Comparison of ENCODE assay signal across 7 cellular contexts in genomic region chr19:58059003-58059671, GRCh38. TPM values are rescaled to one million over a fixed set of nuclear protein-coding genes. Genes with fewer than 3 reads are reported as not detected.
A peak's percentile ranks its signal among the peaks of the same experiment; 100 is the strongest.
DNase-seq lines count a peak whose midpoint lies in the region; ATAC-seq and TF ChIP-seq lines count a peak whose summit lies in the region.

ZNF135 (plus strand) TSS chr19:58059282; CDS start chr19:58060003, 721 bp downstream.

- intact Hi-C loops in dorsolateral prefrontal cortex (cut with DNase I), result loop anchor here (2.0 to 5.0 kb wide), 6 partner anchors 26 to 96 kb away; partner anchors contain the start of genes ZSCAN18 (in 2 of the 2) and ZNF606 (in 1 of the 2)
- intact Hi-C loops in left lung (cut with DNase I), result no loop called here

- H3K27me3 ChIP-seq in dorsolateral prefrontal cortex (no peaks in the 10 kb centered on the region), left lung (peaks cover 0 to 8% of the 10 kb centered on the region in 2 donors)

- peak in 15 of 56 donors; percentile 11 to 45 (median 27) for TF ChIP-seq CTCF in dorsolateral prefrontal cortex (IDR thresholded peaks at IDR 0.05 in 54 of 56, conservative IDR thresholded peaks at IDR 0.05 in 2 of 56; ENCODE audit: low read depth in 1 of 56, partially characterized antibody in 56 of 56)
- TF ChIP-seq CTCF in left lung (IDR thresholded peaks at IDR 0.05), result no peak

- peaks cover 0 to 81% of the 10 kb centered on the region in 2 donors for H3K9me3 ChIP-seq in left lung

- DNase-seq in LHCN-M2 (ENCODE audit: low read depth) (peak; percentile 35), dorsolateral prefrontal cortex (peak; percentile 74 to 90 (median 83)), left lung (peak; percentile 85 to 87)
- DNase-seq in activated CD4-positive, alpha-beta T cell treated with anti-CD3 and anti-CD28 coated beads, Interleukin-2, amount 50 U/mL, for 4 hours, result peak; percentile 35 to 39
- DNase-seq in stimulated activated CD4-positive, alpha-beta T cell treated with anti-CD3 and anti-CD28 coated beads, Interleukin-15, amount 100 ng/mL, for 48 hours (ENCODE audit: low read depth in 2 of 2), result peak; percentile 22 to 45

- no peaks in the 10 kb centered on the region for H3K36me3 ChIP-seq in left lung

- H3K4me3 ChIP-seq in dorsolateral prefrontal cortex (peak within 1 kb of the TSS; percentile 60 to 98 (median 80)), left lung (peak within 1 kb of the TSS; percentile 54 to 55)

- H3K27ac ChIP-seq in dorsolateral prefrontal cortex (peak within 1 kb of the TSS; percentile 70 to 99 (median 95)), left lung (peak within 1 kb of the TSS; percentile 83 to 90)

- ATAC-seq in left lung (peak; percentile 98), HG03175 (IDR thresholded peaks at IDR 0.05; ENCODE audit: unreplicated experiment) (no peak), HG02763 (IDR thresholded peaks at IDR 0.05; ENCODE audit: unreplicated experiment) (no peak)

- H3K4me1 ChIP-seq in left lung, result no peaks in the 10 kb centered on the region

RNA-seq across cellular contexts. Expression of gene ZNF135, which starts in this region (rescaled TPM):
- total RNA-seq in LHCN-M2 (2014; rRNA removed), result 0.83 and 1.4 TPM in 2 replicates
- 1.4 TPM for polyA plus RNA-seq in LHCN-M2 (2012)
- total RNA-seq in dorsolateral prefrontal cortex, result 10 to 100 TPM in 119 of 120 experiments, 1 to 10 TPM in 1; 9.8 to 28.1 (median 16.8) TPM
- 1 to 10 TPM; 3.3 to 4.9 TPM for total RNA-seq in left lung

Comparison
In these comparisons a context has a peak if more than half of its experiments do, and no peak if none do; other contexts are left out.
1. DNase-seq: peak in every context shown above with its lines; median percentile 86 in left lung; 83 in dorsolateral prefrontal cortex; 37 in activated CD4-positive, alpha-beta T cell treated with anti-CD3 and anti-CD28 coated beads, Interleukin-2, amount 50 U/mL, for 4 hours; 35 in LHCN-M2; 34 in stimulated activated CD4-positive, alpha-beta T cell treated with anti-CD3 and anti-CD28 coated beads, Interleukin-15, amount 100 ng/mL, for 48 hours.
2. intact Hi-C loops: an anchor here in dorsolateral prefrontal cortex (2.0 to 5.0 kb wide); none called in left lung.